Comparison of ENCODE assay signal across 8 cellular contexts in the genomic region with DNA sequence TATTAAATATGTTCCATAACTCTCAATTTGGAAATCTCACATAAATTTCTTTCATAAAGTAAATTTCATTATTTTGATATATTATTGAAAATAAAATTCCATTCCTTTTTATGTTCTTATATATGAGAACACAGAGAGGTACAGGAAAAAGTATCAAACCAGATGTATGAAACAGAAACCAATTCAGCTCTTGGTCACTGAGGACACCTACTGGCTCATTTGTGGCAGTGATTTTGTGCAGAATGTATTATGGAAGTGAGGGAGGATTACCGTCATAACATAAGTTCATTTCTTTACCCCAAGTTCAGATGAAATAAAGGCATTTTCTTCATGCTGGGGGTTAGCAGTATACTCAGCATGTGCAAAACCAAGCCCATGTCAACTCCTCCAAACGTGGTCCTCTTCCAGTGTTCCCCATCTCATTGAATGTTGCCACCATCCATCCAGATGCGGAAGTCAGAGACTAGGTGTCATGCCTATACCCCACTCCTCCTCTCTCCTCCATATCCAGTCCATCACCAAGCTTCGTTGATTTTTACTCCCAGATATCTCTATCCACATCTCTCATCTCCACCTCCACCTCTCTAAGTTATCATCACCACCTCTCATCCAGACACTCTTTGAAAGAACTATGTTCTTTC. TPM values are rescaled to one million over a fixed set of nuclear protein-coding genes. Genes with fewer than 3 reads are reported as not detected.
DNase-seq lines count a peak whose midpoint lies in the region; ATAC-seq lines count a peak whose summit lies in the region.

No MANE protein-coding gene starts in this region.

- H3K4me3 ChIP-seq in skeletal muscle cell (ENCODE audit: low read depth, low read length), result no peak overlapping the region

- ATAC-seq in HG02798 (IDR thresholded peaks at IDR 0.05; ENCODE audit: poor library complexity, unreplicated experiment) (peak; percentile 71), left cardiac atrium (peak; percentile 70 to 87)
- ATAC-seq in activated naive CD8-positive, alpha-beta T cell treated with anti-CD3 and anti-CD28 coated beads, Interleukin-2, amount 50 U/mL, for 24 hours, result peak; percentile 54

- peaks cover 16% of the 10 kb centered on the region for H3K9me3 Mint-ChIP-seq in activated naive CD4-positive, alpha-beta T cell treated with anti-CD3 and anti-CD28 coated beads, Interleukin-2, amount 10 ng/mL, durations not matched to agents 7 days and 5 days
- H3K9me3 Mint-ChIP-seq in activated naive CD8-positive, alpha-beta T cell treated with anti-CD3 and anti-CD28 coated beads, Interleukin-2, amount 50 U/mL, for 24 hours, result peaks cover 17% of the 10 kb centered on the region

- no peaks in the 10 kb centered on the region for H3K27me3 Mint-ChIP-seq in activated naive CD4-positive, alpha-beta T cell treated with anti-CD3 and anti-CD28 coated beads, Interleukin-2, amount 10 ng/mL, durations not matched to agents 7 days and 5 days
- peaks cover 4% of the 10 kb centered on the region for H3K27me3 Mint-ChIP-seq in activated naive CD8-positive, alpha-beta T cell treated with anti-CD3 and anti-CD28 coated beads, Interleukin-2, amount 50 U/mL, for 24 hours

- H3K4me1 Mint-ChIP-seq in activated naive CD4-positive, alpha-beta T cell treated with anti-CD3 and anti-CD28 coated beads, Interleukin-2, amount 10 ng/mL, durations not matched to agents 7 days and 5 days, result no peaks in the 10 kb centered on the region
- H3K4me1 Mint-ChIP-seq in activated naive CD8-positive, alpha-beta T cell treated with anti-CD3 and anti-CD28 coated beads, Interleukin-2, amount 50 U/mL, for 24 hours, result peaks cover 23% of the 10 kb centered on the region

- DNase-seq in activated naive CD4-positive, alpha-beta T cell treated with anti-CD3 and anti-CD28 coated beads, Interleukin-2, amount 10 ng/mL, durations not matched to agents 7 days and 5 days, result peak; percentile 48
- DNase-seq in activated naive CD4-positive, alpha-beta T cell (lab: John Stamatoyannopoulos, UW), result no peak
- peak; percentile 68 for DNase-seq in NCI-H2196 (lab: John Stamatoyannopoulos, UW; ENCODE audit: unreplicated experiment)
- no peak for DNase-seq in activated naive CD8-positive, alpha-beta T cell treated with anti-CD3 and anti-CD28 coated beads, Interleukin-2, amount 50 U/mL, for 24 hours
- DNase-seq in left cardiac atrium, result no peak
- DNase-seq in skeletal muscle cell (ENCODE audit: low read depth), result peak; percentile 31
- no peak for DNase-seq in T-helper 9 cell

- CTCF ChIA-PET in activated naive CD4-positive, alpha-beta T cell treated with anti-CD3 and anti-CD28 coated beads, Interleukin-2, amount 10 ng/mL, durations not matched to agents 7 days and 5 days (lab: Charles Lee), result interaction anchor here (0.7 to 1.8 kb wide), 5 partner anchors 10 to 55 kb away, joined by 3 to 6 read pairs (median 5); a partner anchor contains a TSS

- H3K36me3 Mint-ChIP-seq in activated naive CD4-positive, alpha-beta T cell treated with anti-CD3 and anti-CD28 coated beads, Interleukin-2, amount 10 ng/mL, durations not matched to agents 7 days and 5 days, result peaks cover 6% of the 10 kb centered on the region
- peaks cover 10% of the 10 kb centered on the region for H3K36me3 Mint-ChIP-seq in activated naive CD8-positive, alpha-beta T cell treated with anti-CD3 and anti-CD28 coated beads, Interleukin-2, amount 50 U/mL, for 24 hours (ENCODE audit: low read depth)

- intact Hi-C loops in left cardiac atrium (cut with DNase I), result no loop called here

- no peak overlapping the region for H3K27ac Mint-ChIP-seq in activated naive CD4-positive, alpha-beta T cell treated with anti-CD3 and anti-CD28 coated beads, Interleukin-2, amount 10 ng/mL, durations not matched to agents 7 days and 5 days
- no peak overlapping the region for H3K27ac Mint-ChIP-seq in activated naive CD8-positive, alpha-beta T cell treated with anti-CD3 and anti-CD28 coated beads, Interleukin-2, amount 50 U/mL, for 24 hours

- no peak overlapping the region for H3K4me3 Mint-ChIP-seq in activated naive CD4-positive, alpha-beta T cell treated with anti-CD3 and anti-CD28 coated beads, Interleukin-2, amount 10 ng/mL, durations not matched to agents 7 days and 5 days
- no peak overlapping the region for H3K4me3 Mint-ChIP-seq in activated naive CD8-positive, alpha-beta T cell treated with anti-CD3 and anti-CD28 coated beads, Interleukin-2, amount 50 U/mL, for 24 hours

RNA-seq across cellular contexts. Expression of a gene that starts 41.7 kb away (rescaled TPM):
- total RNA-seq in left cardiac atrium, result 10 to 100 TPM; 14.0 to 39.1 TPM

RNA-seq across cellular contexts. Expression of a gene that starts 47.5 kb away (rescaled TPM):
- 1 to 10 TPM; 2.9 to 3.2 TPM for total RNA-seq in left cardiac atrium

RNA-seq across cellular contexts. Expression of a gene that starts 55.1 kb away (rescaled TPM):
- 100 to 1,000 TPM in 1 of 2 donors, 10 to 100 TPM in 1; 99.9 to 133 TPM for total RNA-seq in left cardiac atrium

Comparison
In these comparisons a context has a peak if more than half of its experiments do, and no peak if none do; other contexts are left out.
1. DNase-seq: peak in activated naive CD4-positive, alpha-beta T cell treated with anti-CD3 and anti-CD28 coated beads, Interleukin-2, amount 10 ng/mL, durations not matched to agents 7 days and 5 days (single experiment), NCI-H2196 (single experiment) and skeletal muscle cell (single experiment); none in activated naive CD4-positive, alpha-beta T cell (0 of 4), activated naive CD8-positive, alpha-beta T cell treated with anti-CD3 and anti-CD28 coated beads, Interleukin-2, amount 50 U/mL, for 24 hours (single experiment), left cardiac atrium (single experiment) and T-helper 9 cell (single experiment).
2. Peak in every context shown above with its lines, with median percentiles within 50 percentile points of each other: ATAC-seq.